12 cellular contexts compared by ENCODE assay signal in genomic region chr17:9676084-9676483, GRCh38. TPM values are rescaled to one million over a fixed set of nuclear protein-coding genes. Genes with fewer than 3 reads are reported as not detected.
DNase-seq lines count a peak whose midpoint lies in the region; ATAC-seq, FAIRE-seq and TF ChIP-seq lines count a peak whose summit lies in the region.
"Had no signal": no experiment of that assay in that cellular context is flagged by ENCODE, and none has a peak within 500 bp of the region (broad histone marks: within the 10 kb centered on the region; RNA-seq: fewer than 3 reads in every experiment).

No MANE protein-coding gene starts in this region.

- FAIRE-seq in small intestine (lab: Jason Lieb, UNC): no peak

- H4K20me1 ChIP-seq in SK-N-SH (ENCODE audit: insufficient read depth) (no peaks in the 10 kb centered on the region), hepatocyte (ENCODE audit: insufficient read depth, poor library complexity, severe bottlenecking) (no peaks in the 10 kb centered on the region)

- H2AFZ ChIP-seq in SK-N-SH (ENCODE audit: low read depth) (no peak overlapping the region), hepatocyte (no peak overlapping the region)

- CTCF ChIA-PET in SK-N-SH (lab: Yijun Ruan, JAX): interaction anchor here (1.1 to 1.5 kb wide), 2 partner anchors 11 to 99 kb away, joined by 3 to 10 read pairs; no protein-coding TSS in a partner anchor

- no peaks in the 10 kb centered on the region for H3K4me1 ChIP-seq in SK-N-SH (ENCODE audit: control insufficient read depth in 1 of 2, insufficient read depth in 2 of 2, low read depth in 1 of 2, low read length in 1 of 2)
- no peaks in the 10 kb centered on the region for H3K4me1 ChIP-seq in hepatocyte (ENCODE audit: insufficient read depth)
- no peaks in the 10 kb centered on the region for H3K4me1 ChIP-seq in small intestine (ENCODE audit: control insufficient read depth in 2 of 2, insufficient read depth in 1 of 2, low read depth in 1 of 2, low read length in 1 of 2)

- H3K4me3 ChIP-seq in HFF-Myc (replicated peaks; ENCODE audit: low read depth, low read length): no peak overlapping the region
- no peak overlapping the region for H3K4me3 ChIP-seq in SK-N-SH (ENCODE audit: low read depth in 2 of 2, low read length in 1 of 2)
- H3K4me3 ChIP-seq in hepatocyte: no peak overlapping the region
- H3K4me3 ChIP-seq in small intestine (ENCODE audit: low read depth in 1 of 2, low read length in 2 of 2): no peak overlapping the region

- TF ChIP-seq EP300 in SK-N-SH (IDR thresholded peaks at IDR 0.05; ENCODE audit: borderline replicate concordance in 1 of 2, low read depth in 1 of 2, low read length in 1 of 2): no peak

- no peaks in the 10 kb centered on the region for H3F3A ChIP-seq in SK-N-SH (replicated peaks; ENCODE audit: insufficient read depth)

- no peak overlapping the region for H3K9ac ChIP-seq in SK-N-SH

- no peak for ATAC-seq in HG02884 (IDR thresholded peaks at IDR 0.05; ENCODE audit: unreplicated experiment)
- no peak for ATAC-seq in GM19452 (IDR thresholded peaks at IDR 0.05; ENCODE audit: unreplicated experiment)

- POLR2A ChIA-PET in SK-N-SH (lab: Yijun Ruan, JAX): no interaction called here

- H3K9me3 ChIP-seq in SK-N-SH (no peaks in the 10 kb centered on the region), hepatocyte (ENCODE audit: low read depth) (no peaks in the 10 kb centered on the region), small intestine (ENCODE audit: control insufficient read depth, low read depth) (no peaks in the 10 kb centered on the region)

- H3K36me3 ChIP-seq in SK-N-SH (replicated peaks in 1 of 2; ENCODE audit: control insufficient read depth in 1 of 2, insufficient read depth in 2 of 2, low read length in 1 of 2): no peaks in the 10 kb centered on the region
- no peaks in the 10 kb centered on the region for H3K36me3 ChIP-seq in hepatocyte (replicated peaks; ENCODE audit: insufficient read depth, low read depth)
- no peaks in the 10 kb centered on the region for H3K36me3 ChIP-seq in small intestine (ENCODE audit: control insufficient read depth in 2 of 2, insufficient read depth in 2 of 2, low read length in 2 of 2)

- H3K4me2 ChIP-seq in SK-N-SH: no peak overlapping the region
- H3K4me2 ChIP-seq in hepatocyte: no peak overlapping the region

- 26% methylated on average over 4 of the region's 4 CpGs for WGBS in SK-N-SH (ENCODE audit: low lambda C conversion rate)
- 83% methylated on average over 4 of the region's 4 CpGs for WGBS in hepatocyte (ENCODE audit: low lambda C conversion rate, missing lambda C conversion rate)
- WGBS in small intestine, 3 donors: 73 to 80% (median 77%) methylated on average over 4 of the region's 4 CpGs

- peak; percentile 37 for TF ChIP-seq CTCF in HFF-Myc (IDR thresholded peaks at IDR 0.05; ENCODE audit: low read depth, low read length, missing control alignments)
- peak; percentile 26 for TF ChIP-seq CTCF in SK-N-SH (IDR thresholded peaks at IDR 0.05)
- TF ChIP-seq CTCF in hepatocyte (IDR thresholded peaks at IDR 0.05; ENCODE audit: poor library complexity): peak; percentile 41

- H3K79me2 ChIP-seq in SK-N-SH (ENCODE audit: insufficient read depth): no peaks in the 10 kb centered on the region
- H3K79me2 ChIP-seq in hepatocyte: no peaks in the 10 kb centered on the region

- H3K27me3 ChIP-seq in SK-N-SH (ENCODE audit: insufficient read depth) (peaks cover 16% of the 10 kb centered on the region), hepatocyte (no peaks in the 10 kb centered on the region), small intestine (ENCODE audit: control insufficient read depth in 2 of 2, insufficient read depth in 2 of 2, low read length in 2 of 2) (no peaks in the 10 kb centered on the region)

- H3K9me2 ChIP-seq in SK-N-SH (no peaks in the 10 kb centered on the region), hepatocyte (replicated peaks; ENCODE audit: insufficient read depth) (no peaks in the 10 kb centered on the region)

- H3K27ac ChIP-seq in SK-N-SH (ENCODE audit: low read depth in 2 of 2, low read length in 1 of 2) (no peak overlapping the region), hepatocyte (no peak overlapping the region), small intestine (ENCODE audit: low read depth in 1 of 2, low read length in 1 of 2) (no peak overlapping the region)

- no peak for DNase-seq in HFF-Myc (ENCODE audit: extremely low read depth, low read depth)
- DNase-seq in SK-N-SH: no peak
- DNase-seq in hepatocyte (ENCODE audit: low spot score): peak; percentile 19
- peak; percentile 27 for DNase-seq in small intestine
- no peak for DNase-seq in hippocampal formation (lab: John Stamatoyannopoulos, UW)
- DNase-seq: activated CD4-positive, alpha-beta T cell treated with anti-CD3 and anti-CD28 coated beads, Interleukin-2, amount 50 U/mL, for 4 hours; activated gamma-delta T cell treated with Interleukin-2 at 50 U/mL for 16 hours; central memory CD4-positive, alpha-beta T cell; DMS 273 treated with DMSO at 0.1 percent for 48 hours; NCI-H1436 treated with DMSO at 0.1 percent for 48 hours had no signal

- no peak for TF ChIP-seq RAD21 in SK-N-SH (IDR thresholded peaks at IDR 0.05; ENCODE audit: low read length)

TF ChIP-seq in SK-N-SH, 30 proteins besides CTCF, POLR2A, EP300 and RAD21 (continues in another document):
- TF ChIP-seq MXI1 (IDR thresholded peaks at IDR 0.05; ENCODE audit: low read depth, low read length) (no peak), MEF2A (IDR thresholded peaks at IDR 0.05; ENCODE audit: borderline replicate concordance, low read depth) (no peak), IRF3 (IDR thresholded peaks at IDR 0.05; ENCODE audit: low read depth, low read length) (no peak), FOXJ3 (CRISPR knock-in tag; IDR thresholded peaks at IDR 0.05) (no peak), NRF1 (IDR thresholded peaks at IDR 0.05; ENCODE audit: low read depth, low read length) (no peak), TEAD4 (IDR thresholded peaks at IDR 0.05; ENCODE audit: borderline replicate concordance, insufficient read depth) (no peak), GATA2 (CRISPR knock-in tag; IDR thresholded peaks at IDR 0.05) (no peak), ZBTB33 (IDR thresholded peaks at IDR 0.05; ENCODE audit: borderline replicate concordance, low read depth) (no peak), FOSL2 (IDR thresholded peaks at IDR 0.05; ENCODE audit: borderline replicate concordance, low read depth) (no peak), FOXM1 (IDR thresholded peaks at IDR 0.05; ENCODE audit: low read depth) (no peak)
- TF ChIP-seq, protein P1, sequence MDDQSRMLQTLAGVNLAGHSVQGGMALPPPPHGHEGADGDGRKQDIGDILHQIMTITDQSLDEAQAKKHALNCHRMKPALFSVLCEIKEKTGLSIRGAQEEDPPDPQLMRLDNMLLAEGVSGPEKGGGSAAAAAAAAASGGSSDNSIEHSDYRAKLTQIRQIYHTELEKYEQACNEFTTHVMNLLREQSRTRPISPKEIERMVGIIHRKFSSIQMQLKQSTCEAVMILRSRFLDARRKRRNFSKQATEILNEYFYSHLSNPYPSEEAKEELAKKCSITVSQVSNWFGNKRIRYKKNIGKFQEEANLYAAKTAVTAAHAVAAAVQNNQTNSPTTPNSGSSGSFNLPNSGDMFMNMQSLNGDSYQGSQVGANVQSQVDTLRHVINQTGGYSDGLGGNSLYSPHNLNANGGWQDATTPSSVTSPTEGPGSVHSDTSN (IDR thresholded peaks at IDR 0.05): no peak
- TF ChIP-seq, protein P2, sequence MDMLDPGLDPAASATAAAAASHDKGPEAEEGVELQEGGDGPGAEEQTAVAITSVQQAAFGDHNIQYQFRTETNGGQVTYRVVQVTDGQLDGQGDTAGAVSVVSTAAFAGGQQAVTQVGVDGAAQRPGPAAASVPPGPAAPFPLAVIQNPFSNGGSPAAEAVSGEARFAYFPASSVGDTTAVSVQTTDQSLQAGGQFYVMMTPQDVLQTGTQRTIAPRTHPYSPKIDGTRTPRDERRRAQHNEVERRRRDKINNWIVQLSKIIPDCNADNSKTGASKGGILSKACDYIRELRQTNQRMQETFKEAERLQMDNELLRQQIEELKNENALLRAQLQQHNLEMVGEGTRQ (IDR thresholded peaks at IDR 0.05; ENCODE audit: borderline replicate concordance, low read depth, low read length): no peak
- TF ChIP-seq, protein P3, sequence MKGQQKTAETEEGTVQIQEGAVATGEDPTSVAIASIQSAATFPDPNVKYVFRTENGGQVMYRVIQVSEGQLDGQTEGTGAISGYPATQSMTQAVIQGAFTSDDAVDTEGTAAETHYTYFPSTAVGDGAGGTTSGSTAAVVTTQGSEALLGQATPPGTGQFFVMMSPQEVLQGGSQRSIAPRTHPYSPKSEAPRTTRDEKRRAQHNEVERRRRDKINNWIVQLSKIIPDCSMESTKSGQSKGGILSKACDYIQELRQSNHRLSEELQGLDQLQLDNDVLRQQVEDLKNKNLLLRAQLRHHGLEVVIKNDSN (IDR thresholded peaks at IDR 0.05; ENCODE audit: borderline replicate concordance, low read depth): no peak

RNA-seq across cellular contexts. Expression of gene USP43, which starts 30.8 kb away (rescaled TPM):
- polyA plus RNA-seq in SK-N-SH (2012; rRNA removed): 0.05 and 0.07 TPM in 2 replicates
- polyA plus RNA-seq in SK-N-SH (2012; cell fraction: cytosol; rRNA removed): not detected in 2 replicates
- 0.45 and 0.48 TPM in 2 replicates for polyA plus RNA-seq in SK-N-SH (2012; cell fraction: nucleus; rRNA removed)
- 3.5 and 5.2 TPM in 2 replicates for total RNA-seq in hepatocyte
- polyA plus RNA-seq in hepatocyte: 3.6 and 5.5 TPM in 2 replicates
- polyA plus RNA-seq in small intestine: 10 to 100 TPM in 2 of 3 donors, 1 to 10 TPM in 1; 5.8 to 16.1 (median 10.8) TPM

Comparison
In these comparisons a context has a peak if more than half of its experiments do, and no peak if none do; other contexts are left out.
1. DNase-seq: peak in hepatocyte (single experiment) and small intestine (single experiment); none in HFF-Myc (single experiment), SK-N-SH (single experiment) and hippocampal formation (0 of 2).
2. Peak in every context shown above with its lines, with median percentiles within 50 percentile points of each other: CTCF ChIP-seq.